9 cellular contexts compared by ENCODE assay signal in the genomic region with DNA sequence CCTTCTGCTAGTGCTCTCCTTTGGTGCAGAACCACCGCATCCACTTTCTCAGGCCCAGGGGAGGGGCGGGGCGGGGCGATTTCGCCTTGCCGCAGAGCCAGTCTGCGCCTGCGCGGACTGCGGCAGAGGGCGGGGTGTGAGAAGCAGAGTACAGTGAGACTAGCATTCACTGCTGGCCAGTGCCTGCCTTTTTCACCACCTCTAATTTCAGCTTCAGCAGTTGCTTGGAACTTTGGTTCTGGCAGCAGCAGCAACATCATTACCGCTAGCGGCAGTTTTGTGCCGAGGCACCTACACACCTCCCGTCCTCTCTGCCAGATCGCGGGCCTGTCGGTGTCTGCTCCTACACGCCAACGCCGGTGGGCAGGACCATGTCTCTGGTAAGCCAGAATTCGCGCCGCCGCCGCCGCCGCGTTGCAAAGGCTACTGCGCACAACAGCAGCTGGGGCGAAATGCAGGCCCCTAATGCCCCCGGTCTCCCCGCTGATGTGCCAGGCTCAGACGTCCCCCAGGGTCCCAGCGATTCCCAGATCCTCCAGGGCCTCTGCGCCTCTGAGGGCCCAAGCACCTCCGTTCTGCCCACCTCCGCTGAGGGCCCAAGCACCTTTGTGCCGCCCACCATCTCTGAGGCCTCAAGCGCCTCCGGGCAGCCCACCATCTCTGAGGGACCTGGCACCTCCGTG. TPM values are rescaled to one million over a fixed set of nuclear protein-coding genes. Genes with fewer than 3 reads are reported as not detected.
DNase-seq lines count a peak whose midpoint lies in the region; ATAC-seq, FAIRE-seq and TF ChIP-seq lines count a peak whose summit lies in the region.
"Had no signal": no experiment of that assay in that cellular context is flagged by ENCODE, and none has a peak within 500 bp of the region (broad histone marks: within the 10 kb centered on the region; RNA-seq: fewer than 3 reads in every experiment).

A gene with protein sequence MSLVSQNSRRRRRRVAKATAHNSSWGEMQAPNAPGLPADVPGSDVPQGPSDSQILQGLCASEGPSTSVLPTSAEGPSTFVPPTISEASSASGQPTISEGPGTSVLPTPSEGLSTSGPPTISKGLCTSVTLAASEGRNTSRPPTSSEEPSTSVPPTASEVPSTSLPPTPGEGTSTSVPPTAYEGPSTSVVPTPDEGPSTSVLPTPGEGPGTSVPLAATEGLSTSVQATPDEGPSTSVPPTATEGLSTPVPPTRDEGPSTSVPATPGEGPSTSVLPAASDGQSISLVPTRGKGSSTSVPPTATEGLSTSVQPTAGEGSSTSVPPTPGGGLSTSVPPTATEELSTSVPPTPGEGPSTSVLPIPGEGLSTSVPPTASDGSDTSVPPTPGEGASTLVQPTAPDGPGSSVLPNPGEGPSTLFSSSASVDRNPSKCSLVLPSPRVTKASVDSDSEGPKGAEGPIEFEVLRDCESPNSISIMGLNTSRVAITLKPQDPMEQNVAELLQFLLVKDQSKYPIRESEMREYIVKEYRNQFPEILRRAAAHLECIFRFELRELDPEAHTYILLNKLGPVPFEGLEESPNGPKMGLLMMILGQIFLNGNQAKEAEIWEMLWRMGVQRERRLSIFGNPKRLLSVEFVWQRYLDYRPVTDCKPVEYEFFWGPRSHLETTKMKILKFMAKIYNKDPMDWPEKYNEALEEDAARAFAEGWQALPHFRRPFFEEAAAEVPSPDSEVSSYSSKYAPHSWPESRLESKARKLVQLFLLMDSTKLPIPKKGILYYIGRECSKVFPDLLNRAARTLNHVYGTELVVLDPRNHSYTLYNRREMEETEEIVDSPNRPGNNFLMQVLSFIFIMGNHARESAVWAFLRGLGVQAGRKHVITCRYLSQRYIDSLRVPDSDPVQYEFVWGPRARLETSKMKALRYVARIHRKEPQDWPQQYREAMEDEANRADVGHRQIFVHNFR (plus strand): TSS at position 151 of the 683 bp plus-strand sequence. CDS start 221 bp downstream, at position 372.

- H3K4me1 Mint-ChIP-seq in Calu3 (ENCODE audit: low read depth, unreplicated experiment), result no peaks in the 10 kb centered on the region
- peaks cover 41% of the 10 kb centered on the region for H3K4me1 Mint-ChIP-seq in activated naive CD8-positive, alpha-beta T cell (ENCODE audit: low read depth)

- H3K36me3 ChIP-seq in HUES64 (ENCODE audit: insufficient read depth, low read length) (no peaks in the 10 kb centered on the region), RWPE2 (ENCODE audit: low read depth) (no peaks in the 10 kb centered on the region), pancreas (no peaks in the 10 kb centered on the region), thyroid gland (no peaks in the 10 kb centered on the region)

- no TSS peak for BruUV-seq in Calu3 (replicated peaks; lab: Mats Ljungman, UMichigan)

- TF ChIP-seq POLR2A in thyroid gland (IDR thresholded peaks at IDR 0.05), result peak in 1 of 2 donors; percentile 66

- H3K27ac ChIP-seq in HUES64 (ENCODE audit: low read depth, low read length) (no peak within 1 kb of the TSS), RWPE2 (ENCODE audit: poor library complexity, severe bottlenecking) (no peak within 1 kb of the TSS), pancreas (peak within 1 kb of the TSS in 2 of 4 donors; percentile 10 to 48), thyroid gland (no peak within 1 kb of the TSS)

- peak; percentile 53 for FAIRE-seq in pancreas (lab: Jason Lieb, UNC)
- FAIRE-seq: islet of Langerhans had no signal

- no peaks in the 10 kb centered on the region for H3K27me3 Mint-ChIP-seq in Calu3 (ENCODE audit: unreplicated experiment)
- H3K27me3 Mint-ChIP-seq in activated naive CD8-positive, alpha-beta T cell, result no peaks in the 10 kb centered on the region

- H3K4me3 ChIP-seq in HUES64 (ENCODE audit: low read length) (peak within 1 kb of the TSS; percentile 87), RWPE2 (ENCODE audit: severe bottlenecking) (peak within 1 kb of the TSS; percentile 56), pancreas (peak within 1 kb of the TSS; percentile 43 to 59 (median 48)), thyroid gland (replicated peaks in 1 of 3) (peak within 1 kb of the TSS; percentile 46 to 55 (median 47))

- WGBS in HUES64, result under 1% methylated on average over 40 of the region's 42 CpGs
- 1 to 37% methylated on average over 42 of the region's 42 CpGs for WGBS in pancreas, 2 donors
- 0% methylated on average over 11 to 15 of the region's 42 CpGs for WGBS in thyroid gland, 2 donors

- no peak within 1 kb of the TSS for H3K27ac Mint-ChIP-seq in Calu3 (ENCODE audit: unreplicated experiment)
- H3K27ac Mint-ChIP-seq in activated naive CD8-positive, alpha-beta T cell, result peak within 1 kb of the TSS; percentile 75

- ATAC-seq in GM21447 (IDR thresholded peaks at IDR 0.05; ENCODE audit: unreplicated experiment) (peak; percentile 91), RWPE2 (ENCODE audit: low read depth) (peak; percentile 87), Right ventricle myocardium superior (ENCODE audit: poor library complexity) (peak; percentile 99), pancreas (peak; percentile 92 to 96 (median 95))

- peak within 1 kb of the TSS; percentile 57 for H3K9ac ChIP-seq in HUES64 (ENCODE audit: low read depth, low read length)

- H3K4me3 Mint-ChIP-seq in Calu3 (ENCODE audit: low read depth, unreplicated experiment), result peak within 1 kb of the TSS; percentile 55
- peak within 1 kb of the TSS; percentile 87 for H3K4me3 Mint-ChIP-seq in activated naive CD8-positive, alpha-beta T cell

- CTCF ChIA-PET in Calu3 (lab: Charles Lee), result interaction anchor here (0.7 kb wide), 1 partner anchor 1004 kb away, joined by 4 read pairs; no protein-coding TSS in a partner anchor

- DNase-seq in Calu3, result peak; percentile 36
- peak; percentile 52 for DNase-seq in RWPE2 (ENCODE audit: low spot score)
- peak; percentile 83 for DNase-seq in Right ventricle myocardium superior
- DNase-seq in pancreas, result peak; percentile 65 to 88 (median 78)
- peak; percentile 79 to 83 for DNase-seq in thyroid gland

- peaks cover 6% of the 10 kb centered on the region for H3K36me3 Mint-ChIP-seq in Calu3 (ENCODE audit: insufficient read depth, unreplicated experiment)
- no peaks in the 10 kb centered on the region for H3K36me3 Mint-ChIP-seq in activated naive CD8-positive, alpha-beta T cell

- peaks cover 3% of the 10 kb centered on the region for H3K9me3 Mint-ChIP-seq in Calu3 (ENCODE audit: low read depth, unreplicated experiment)
- H3K9me3 Mint-ChIP-seq in activated naive CD8-positive, alpha-beta T cell (ENCODE audit: low read depth), result no peaks in the 10 kb centered on the region

- intact Hi-C loops in Calu3 (cut with micrococcal nuclease; ENCODE audit: unreplicated experiment), result no loop called here
- intact Hi-C loops in Right ventricle myocardium superior (cut with DNase I), result no loop called here
- intact Hi-C loops in pancreas (cut with DNase I), result no loop called here
- intact Hi-C loops in thyroid gland (cut with DNase I), result no loop called here

- no peaks in the 10 kb centered on the region for H3K9me3 ChIP-seq in HUES64 (ENCODE audit: insufficient read depth, low read depth, low read length)
- no peaks in the 10 kb centered on the region for H3K9me3 ChIP-seq in RWPE2 (ENCODE audit: severe bottlenecking)
- H3K9me3 ChIP-seq in pancreas, result no peaks in the 10 kb centered on the region
- no peaks in the 10 kb centered on the region for H3K9me3 ChIP-seq in thyroid gland

- TF ChIP-seq CTCF in Calu3 (IDR thresholded peaks at IDR 0.05; ENCODE audit: unreplicated experiment) (no peak), RWPE2 (IDR thresholded peaks at IDR 0.05; ENCODE audit: poor library complexity, severe bottlenecking) (no peak), pancreas (IDR thresholded peaks at IDR 0.05) (no peak), thyroid gland (IDR thresholded peaks at IDR 0.05) (no peak)

- no peaks in the 10 kb centered on the region; the same call in none of the 2 replicates for H3K27me3 ChIP-seq in HUES64 (ENCODE audit: insufficient read depth, low read length)
- no peaks in the 10 kb centered on the region for H3K27me3 ChIP-seq in RWPE2 (ENCODE audit: insufficient read depth, poor library complexity, severe bottlenecking)
- no peaks in the 10 kb centered on the region for H3K27me3 ChIP-seq in pancreas
- H3K27me3 ChIP-seq in thyroid gland, result no peaks in the 10 kb centered on the region

- H3K4me1 ChIP-seq in HUES64 (ENCODE audit: insufficient read depth, low read length) (no peaks in the 10 kb centered on the region), RWPE2 (ENCODE audit: insufficient read depth, poor library complexity, severe bottlenecking) (no peaks in the 10 kb centered on the region), pancreas (no peaks in the 10 kb centered on the region), thyroid gland (no peaks in the 10 kb centered on the region)

RNA-seq across cellular contexts. Expression of the gene that starts here (rescaled TPM):
- total RNA-seq in Calu3 (2022) (0.61 and 0.80 TPM in 2 replicates), Right ventricle myocardium superior (2.5 TPM), pancreas (1 to 10 TPM; 1.5 to 2.8 (median 2.0) TPM), thyroid gland (1 to 10 TPM; 3.6 to 5.5 (median 4.3) TPM)
- polyA plus RNA-seq in HUES64 (2013, experiment 1 of 2), result 4.6 TPM
- 5.1 TPM for polyA plus RNA-seq in HUES64 (2013, experiment 2 of 2)
- polyA plus RNA-seq in pancreas, result 1 to 10 TPM; 1.4 to 3.0 TPM

Comparison
In these comparisons a context has a peak if more than half of its experiments do, and no peak if none do; other contexts are left out.
1. Peak in DNase-seq in Calu3; RNA of the gene not detected or under 1 TPM.